In genomic region chr2:183505911-183506310, GRCh38 we compare ENCODE assay signal across 11 cellular contexts.
DNase-seq lines count a peak whose midpoint lies in the region; ATAC-seq and TF ChIP-seq lines count a peak whose summit lies in the region.
"Had no signal": no experiment of that assay in that cellular context is flagged by ENCODE, and none has a peak within 500 bp of the region (broad histone marks: within the 10 kb centered on the region; RNA-seq: fewer than 3 reads in every experiment).

No MANE protein-coding gene starts in this region.

- intact Hi-C loops in sciatic nerve (cut with DNase I), result no loop called here

- DNase-seq in MV-4-11 (lab: John Stamatoyannopoulos, UW), result peak; percentile 95
- no peak for DNase-seq in NCI-H1417 (lab: John Stamatoyannopoulos, UW)
- no peak for DNase-seq in sciatic nerve (ENCODE audit: low spot score)
- no peak for DNase-seq in NCI-H1092 (lab: John Stamatoyannopoulos, UW)
- no peak for DNase-seq in COLO829 (ENCODE audit: low spot score)
- DNase-seq: activated CD4-positive, alpha-beta T cell treated with anti-CD3 and anti-CD28 coated beads, Interleukin-2, amount 10 ng/mL, durations not matched to agents 7 days and 5 days; activated effector memory CD4-positive, alpha-beta T cell treated with Interleukin-2 at 50 U/mL for 16 hours; NCI-H1105 treated with DMSO at 0.1 percent for 48 hours had no signal

- TF ChIP-seq POLR2A in GM18505 (IDR thresholded peaks at IDR 0.05; ENCODE audit: borderline replicate concordance, extremely low read depth, insufficient read depth, insufficient read length), result no peak

- ATAC-seq in GM18505 (IDR thresholded peaks at IDR 0.05; ENCODE audit: unreplicated experiment), result peak; percentile 97
- ATAC-seq in GM21423 (IDR thresholded peaks at IDR 0.05; ENCODE audit: unreplicated experiment), result peak; percentile 94
- ATAC-seq in HG03039 (IDR thresholded peaks at IDR 0.05; ENCODE audit: unreplicated experiment), result peak; percentile 73
- ATAC-seq in sciatic nerve, result no peak
